11 cellular contexts compared by ENCODE assay signal in the genomic region with DNA sequence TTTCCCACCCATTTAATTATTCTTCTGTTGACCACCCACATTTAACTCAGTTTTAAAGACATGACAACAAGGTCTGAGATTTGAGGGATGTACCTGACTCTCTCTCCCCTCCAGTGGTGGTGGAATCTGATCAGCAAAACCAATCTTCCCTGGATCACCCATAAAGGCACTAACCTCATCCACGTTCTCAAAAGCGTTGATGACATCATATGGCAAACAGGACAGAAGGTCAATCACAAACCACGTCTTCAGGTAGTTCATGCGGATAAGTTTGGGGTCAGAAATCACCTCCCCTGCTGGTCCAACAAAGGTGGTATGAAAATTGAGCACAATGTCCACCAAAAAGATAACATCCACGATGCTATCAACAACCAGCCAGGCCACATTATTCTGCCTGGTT.
"Had no signal": no experiment of that assay in that cellular context is flagged by ENCODE, and none has a peak within 500 bp of the region (broad histone marks: within the 10 kb centered on the region; RNA-seq: fewer than 3 reads in every experiment).

No MANE protein-coding gene starts in this region.

- H3K4me2 ChIP-seq: GM23338 had no signal

- H3K27ac Mint-ChIP-seq: GM23338, H9 had no signal

- H3K36me3 ChIP-seq: HAP-1 had no signal

- FAIRE-seq: H1, H54 had no signal

- H3K9me3 Mint-ChIP-seq: HFFc6 had no signal

- ATAC-seq: GM23338, HCT116 had no signal

- H3K9ac ChIP-seq: GM23248 had no signal

- DNase-seq: GM23248, GOT3, H7, H9, HCEC 1CT, HFFc6 had no signal

- H3K4me3 ChIP-seq: GM23248, GM23338, HAP-1 had no signal

- H3K4me1 ChIP-seq: HAP-1 had no signal

- H3K9me3 ChIP-seq: HAP-1 had no signal

- H3K4me3 Mint-ChIP-seq: GM23338, H9, HFFc6 had no signal

- H3K27ac ChIP-seq: GM23248 had no signal

- H2AFZ ChIP-seq: GM23248, GM23338 had no signal

- H3K4me1 Mint-ChIP-seq: GM23338, H9 had no signal
